Comparison of ENCODE assay signal across 1 cellular context in the genomic region with DNA sequence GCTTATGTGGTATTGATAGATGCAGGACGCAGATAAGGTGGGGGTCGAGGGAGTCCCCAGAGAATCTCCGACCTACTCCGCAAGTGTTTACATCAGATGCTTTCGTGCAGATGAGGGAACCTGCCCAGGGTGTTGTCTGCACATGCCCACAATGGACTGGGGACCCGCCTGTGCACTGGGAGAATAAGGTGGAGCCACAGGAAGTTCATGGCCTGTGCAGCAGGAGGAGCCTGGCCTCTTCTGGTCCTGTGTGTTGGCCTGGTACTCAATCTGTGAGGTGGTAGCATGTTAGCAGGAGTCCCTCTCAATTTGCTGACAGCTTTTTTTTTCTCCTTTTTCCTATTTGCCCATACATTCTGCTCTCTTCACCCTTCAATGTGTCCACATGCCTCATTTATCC.
TF ChIP-seq lines count a peak whose summit lies in the region.

No MANE protein-coding gene starts in this region.

TF ChIP-seq in HepG2, 621 proteins besides CTCF, POLR2A, EP300 and RAD21 (continued from another document):
- TF ChIP-seq, protein P1, sequence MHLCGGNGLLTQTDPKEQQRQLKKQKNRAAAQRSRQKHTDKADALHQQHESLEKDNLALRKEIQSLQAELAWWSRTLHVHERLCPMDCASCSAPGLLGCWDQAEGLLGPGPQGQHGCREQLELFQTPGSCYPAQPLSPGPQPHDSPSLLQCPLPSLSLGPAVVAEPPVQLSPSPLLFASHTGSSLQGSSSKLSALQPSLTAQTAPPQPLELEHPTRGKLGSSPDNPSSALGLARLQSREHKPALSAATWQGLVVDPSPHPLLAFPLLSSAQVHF (CRISPR knock-in tag; IDR thresholded peaks at IDR 0.05), result no peak
- TF ChIP-seq ZNF619 (CRISPR knock-in tag; IDR thresholded peaks at IDR 0.05), result no peak
TF ChIP-seq in HepG2: peak in this region for 0.
